In the genomic region with DNA sequence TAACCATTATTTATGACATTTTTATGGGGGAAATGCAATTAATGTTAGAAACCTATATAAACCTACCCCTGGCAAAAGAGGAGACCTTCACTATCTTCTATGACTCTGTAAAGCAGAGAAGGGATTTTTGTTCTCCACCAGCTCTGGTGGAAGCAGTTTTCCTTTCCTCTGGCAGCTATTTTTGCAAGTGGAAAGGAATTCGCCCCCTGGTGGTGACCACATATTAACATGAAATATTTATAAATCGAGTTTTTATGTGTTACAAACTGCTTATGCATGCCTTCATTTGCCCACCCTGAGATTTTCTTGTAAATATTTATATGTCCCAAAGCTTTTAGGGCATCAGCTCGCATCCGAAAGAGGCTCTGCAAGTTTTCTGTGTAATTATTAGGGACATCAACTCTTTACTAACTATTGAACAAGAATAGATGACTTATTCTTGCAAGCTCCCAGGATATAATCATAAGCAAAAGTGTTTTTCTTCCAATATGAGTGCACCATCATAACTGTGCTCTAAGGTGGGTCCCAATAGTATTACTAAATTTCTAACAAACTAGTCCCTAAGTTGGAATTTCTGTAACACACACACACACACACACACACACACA, we compare ENCODE assay signal across 8 cellular contexts.
DNase-seq lines count a peak whose midpoint lies in the region; ATAC-seq and TF ChIP-seq lines count a peak whose summit lies in the region.

No MANE protein-coding gene starts in this region.

- H3K4me1 Mint-ChIP-seq in neural progenitor cell: peaks cover 12% of the 10 kb centered on the region

- H3K4me3 Mint-ChIP-seq in neural progenitor cell: no peak overlapping the region

- no peak overlapping the region for H3K27ac ChIP-seq in VCaP
- H3K27ac ChIP-seq in neural progenitor cell: no peak overlapping the region

- no peak overlapping the region for H3K4me2 ChIP-seq in neural progenitor cell

- DNase-seq in left cardiac atrium (peak; percentile 41), cardiac septum (ENCODE audit: low spot score) (no peak), NCI-H128 (lab: John Stamatoyannopoulos, UW; ENCODE audit: unreplicated experiment) (peak; percentile 9), erythroblast (lab: John Stamatoyannopoulos, UW) (peak; percentile 49 to 74), neural progenitor cell (ENCODE audit: low spot score) (peak; percentile 74)
- DNase-seq in effector CD8-positive, alpha-beta T cell (lab: John Stamatoyannopoulos, UW): no peak

- H3K9me3 Mint-ChIP-seq in neural progenitor cell: peaks cover 2% of the 10 kb centered on the region

- no peak overlapping the region for H3K4me3 ChIP-seq in neural progenitor cell

- H2AFZ ChIP-seq in neural progenitor cell (replicated peaks): no peak overlapping the region

- TF ChIP-seq POLR2A in erythroblast (IDR thresholded peaks at IDR 0.05; ENCODE audit: low read length): no peak

- no peaks in the 10 kb centered on the region for H3K36me3 ChIP-seq in neural progenitor cell

- no peak overlapping the region for H3K27ac Mint-ChIP-seq in neural progenitor cell

- no peaks in the 10 kb centered on the region for H3K79me2 ChIP-seq in neural progenitor cell (ENCODE audit: low read depth)

- H3K4me1 ChIP-seq in neural progenitor cell: no peaks in the 10 kb centered on the region

- H3K9me3 ChIP-seq in neural progenitor cell (ENCODE audit: low read depth): no peaks in the 10 kb centered on the region

- intact Hi-C loops in left cardiac atrium (cut with DNase I): loop anchor here in 1 of 2 donors (2.0 to 5.0 kb wide), 3 partner anchors 281 to 759 kb away; no protein-coding TSS in a partner anchor
- intact Hi-C loops in cardiac septum (cut with DNase I): loop anchor here (2.0 to 5.0 kb wide), 2 partner anchors 283 to 314 kb away; no protein-coding TSS in a partner anchor

- no peaks in the 10 kb centered on the region for H3K27me3 ChIP-seq in neural progenitor cell

- H3K9ac ChIP-seq in neural progenitor cell: no peak overlapping the region

- H4K20me1 ChIP-seq in neural progenitor cell (ENCODE audit: low read depth): no peaks in the 10 kb centered on the region

- TF ChIP-seq CTCF in VCaP (conservative IDR thresholded peaks at IDR 0.05) (peak; percentile 78), neural progenitor cell (IDR thresholded peaks at IDR 0.05) (peak; percentile 88)

- H3K27me3 Mint-ChIP-seq in neural progenitor cell (ENCODE audit: insufficient read depth, low read depth): peaks cover 4% of the 10 kb centered on the region

- no peaks in the 10 kb centered on the region for H3K36me3 Mint-ChIP-seq in neural progenitor cell

- H3F3A ChIP-seq in neural progenitor cell (ENCODE audit: low read depth): no peaks in the 10 kb centered on the region

- ATAC-seq in left cardiac atrium: peak in 1 of 2 donors; percentile 16
- ATAC-seq in HG02759 (IDR thresholded peaks at IDR 0.05; ENCODE audit: unreplicated experiment): no peak

Comparison
In these comparisons a context has a peak if more than half of its experiments do, and no peak if none do; other contexts are left out.
1. DNase-seq: peak in left cardiac atrium (single experiment), NCI-H128 (single experiment), erythroblast (2 of 2) and neural progenitor cell (single experiment); none in cardiac septum (single experiment) and effector CD8-positive, alpha-beta T cell (single experiment).